In genomic region chr19:1592755-1593628, GRCh38 we compare ENCODE assay signal across 8 cellular contexts. TPM values are rescaled to one million over a fixed set of nuclear protein-coding genes. Genes with fewer than 3 reads are reported as not detected.
DNase-seq lines count a peak whose midpoint lies in the region; ATAC-seq, FAIRE-seq and TF ChIP-seq lines count a peak whose summit lies in the region.

Gene MBD3 (minus strand): TSS chr19:1592865. CDS start chr19:1592631, 234 bp downstream.

- peak within 1 kb of the TSS; percentile 100 for H3K9ac ChIP-seq in KMS-11

- H3K27ac ChIP-seq in KMS-11 = peak within 1 kb of the TSS; percentile 99
- H3K27ac ChIP-seq in naive thymus-derived CD4-positive, alpha-beta T cell (ENCODE audit: low read depth, low read length) = peak within 1 kb of the TSS; percentile 99

- POLR2A ChIA-PET in naive thymus-derived CD4-positive, alpha-beta T cell (lab: Charles Lee) = interaction anchor here (0.6 to 2.4 kb wide), 10 partner anchors 9 to 696 kb away, joined by 3 to 52 read pairs (median 6); partner anchors contain the start of genes CIRBP, PCSK4, REEP6 and TCF3

- peak within 1 kb of the TSS; percentile 79 to 95 (median 91) for H3K27ac Mint-ChIP-seq in naive thymus-derived CD4-positive, alpha-beta T cell
- H3K27ac Mint-ChIP-seq in stimulated activated memory B cell treated with anti-CD40 and anti-IgM and Interleukin-4, amounts not matched to agents 10 μg/mL and 1 μg/mL and 100 μg/mL, for 72 hours = peak within 1 kb of the TSS; percentile 92

- no peaks in the 10 kb centered on the region for H4K20me1 ChIP-seq in KMS-11 (ENCODE audit: insufficient read depth)

- H3K4me1 ChIP-seq in KMS-11 (ENCODE audit: low read depth, poor library complexity, severe bottlenecking) = peaks cover 20% of the 10 kb centered on the region
- peaks cover 10 to 16% of the 10 kb centered on the region in 2 donors for H3K4me1 ChIP-seq in naive thymus-derived CD4-positive, alpha-beta T cell (ENCODE audit: control insufficient read depth in 2 of 2, insufficient read depth in 2 of 2, low read length in 2 of 2)

- H3K36me3 ChIP-seq in KMS-11 (ENCODE audit: insufficient read depth) = no peaks in the 10 kb centered on the region
- peaks cover 0 to 21% (median 4%) of the 10 kb centered on the region in 3 experiments for H3K36me3 ChIP-seq in naive thymus-derived CD4-positive, alpha-beta T cell (ENCODE audit: control insufficient read depth in 2 of 3, insufficient read depth in 3 of 3, low read length in 3 of 3)

- H3K79me2 ChIP-seq in KMS-11 (ENCODE audit: insufficient read depth, low read depth) = peaks cover 41% of the 10 kb centered on the region

- peak within 1 kb of the TSS; percentile 78 for H2AFZ ChIP-seq in KMS-11 (ENCODE audit: low read depth)

- no peak for TF ChIP-seq CTCF in KMS-11 (conservative IDR thresholded peaks at IDR 0.05; ENCODE audit: low read depth, low read length)

- peak within 1 kb of the TSS; percentile 56 for H3K4me3 ChIP-seq in KMS-11 (IDR thresholded peaks at IDR 0.05; ENCODE audit: insufficient read depth, low read depth, low read length)
- peak within 1 kb of the TSS; percentile 86 for H3K4me3 ChIP-seq in naive thymus-derived CD4-positive, alpha-beta T cell (ENCODE audit: low read length)

- H3K4me1 Mint-ChIP-seq in naive thymus-derived CD4-positive, alpha-beta T cell = peaks cover 8 to 22% (median 14%) of the 10 kb centered on the region in 7 donors
- peaks cover 43% of the 10 kb centered on the region for H3K4me1 Mint-ChIP-seq in stimulated activated memory B cell treated with anti-CD40 and anti-IgM and Interleukin-4, amounts not matched to agents 10 μg/mL and 1 μg/mL and 100 μg/mL, for 72 hours

- no peaks in the 10 kb centered on the region for H3K27me3 Mint-ChIP-seq in naive thymus-derived CD4-positive, alpha-beta T cell
- H3K27me3 Mint-ChIP-seq in stimulated activated memory B cell treated with anti-CD40 and anti-IgM and Interleukin-4, amounts not matched to agents 10 μg/mL and 1 μg/mL and 100 μg/mL, for 72 hours = no peaks in the 10 kb centered on the region

- H3K4me2 ChIP-seq in KMS-11 = peak within 1 kb of the TSS; percentile 82

- intact Hi-C loops in naive thymus-derived CD4-positive, alpha-beta T cell (cut with micrococcal nuclease) = loop anchor here (1.0 to 5.0 kb wide), 8 partner anchors 12 to 316 kb away; partner anchors contain the start of genes DAZAP1 (in 2 of the 2), UQCR11 (in 2 of the 2), FAM174C (in 1 of the 2) and MEX3D (in 1 of the 2)

- peak within 1 kb of the TSS; percentile 84 to 92 (median 90) for H3K4me3 Mint-ChIP-seq in naive thymus-derived CD4-positive, alpha-beta T cell
- peak within 1 kb of the TSS; percentile 92 for H3K4me3 Mint-ChIP-seq in stimulated activated memory B cell treated with anti-CD40 and anti-IgM and Interleukin-4, amounts not matched to agents 10 μg/mL and 1 μg/mL and 100 μg/mL, for 72 hours

- H3K27me3 ChIP-seq in KMS-11 (ENCODE audit: insufficient read depth, low read depth) = no peaks in the 10 kb centered on the region
- H3K27me3 ChIP-seq in naive thymus-derived CD4-positive, alpha-beta T cell (ENCODE audit: control insufficient read depth in 2 of 2, insufficient read depth in 2 of 2, low read length in 2 of 2) = no peaks in the 10 kb centered on the region

- CTCF ChIA-PET in naive thymus-derived CD4-positive, alpha-beta T cell (lab: Charles Lee) = interaction anchor here (1.0 to 1.3 kb wide), 2 partner anchors 11 to 16 kb away, joined by 3 read pairs; no protein-coding TSS in a partner anchor

- H3K9me3 Mint-ChIP-seq in naive thymus-derived CD4-positive, alpha-beta T cell = no peaks in the 10 kb centered on the region
- no peaks in the 10 kb centered on the region for H3K9me3 Mint-ChIP-seq in stimulated activated memory B cell treated with anti-CD40 and anti-IgM and Interleukin-4, amounts not matched to agents 10 μg/mL and 1 μg/mL and 100 μg/mL, for 72 hours

- DNase-seq in DMS153 treated with DMSO at 0.1 percent for 48 hours (lab: John Stamatoyannopoulos, UW; ENCODE audit: unreplicated experiment) (peak; percentile 28), RCC 7860 (ENCODE audit: low spot score) (peak; percentile 91), activated T-helper 1 cell treated with Interleukin-2 at 50 U/mL for 16 hours (ENCODE audit: low read depth) (peak; percentile 86), fibroblast of gingiva (ENCODE audit: low read depth) (peak; percentile 93)
- DNase-seq in naive thymus-derived CD4-positive, alpha-beta T cell = peak; percentile 81 to 92 (median 88)

- no peaks in the 10 kb centered on the region for H3K9me3 ChIP-seq in naive thymus-derived CD4-positive, alpha-beta T cell (ENCODE audit: control insufficient read depth in 2 of 3, low read length in 3 of 3)

- peak; percentile 50 for ATAC-seq in GM21723 (IDR thresholded peaks at IDR 0.05; ENCODE audit: unreplicated experiment)
- peak; percentile 92 for ATAC-seq in naive thymus-derived CD4-positive, alpha-beta T cell
- peak; percentile 92 for ATAC-seq in stimulated activated memory B cell treated with anti-CD40 and anti-IgM and Interleukin-4, amounts not matched to agents 10 μg/mL and 1 μg/mL and 100 μg/mL, for 72 hours

- FAIRE-seq in RCC 7860 (lab: Jason Lieb, UNC) = no peak

- peaks cover 0 to 9% (median 0%) of the 10 kb centered on the region in 5 donors for H3K36me3 Mint-ChIP-seq in naive thymus-derived CD4-positive, alpha-beta T cell
- peaks cover 21% of the 10 kb centered on the region for H3K36me3 Mint-ChIP-seq in stimulated activated memory B cell treated with anti-CD40 and anti-IgM and Interleukin-4, amounts not matched to agents 10 μg/mL and 1 μg/mL and 100 μg/mL, for 72 hours

RNA-seq across cellular contexts. Expression of gene MBD3, which starts in this region (rescaled TPM):
- total RNA-seq in naive thymus-derived CD4-positive, alpha-beta T cell = 10 to 100 TPM; 50.1 to 87.8 (median 64.6) TPM
- 10 to 100 TPM in 1 of 2 donors, 1 to 10 TPM in 1; 9.1 to 23.1 TPM for polyA plus RNA-seq in naive thymus-derived CD4-positive, alpha-beta T cell

Comparison
In these comparisons a context has a peak if more than half of its experiments do, and no peak if none do; other contexts are left out.
1. Peak in every context shown above with its lines: DNase-seq, ATAC-seq, H3K4me3 ChIP-seq and H3K27ac ChIP-seq.
2. DNase-seq: peak in every context shown above with its lines; median percentile 93 in fibroblast of gingiva; 91 in RCC 7860; 88 in naive thymus-derived CD4-positive, alpha-beta T cell; 86 in activated T-helper 1 cell treated with Interleukin-2 at 50 U/mL for 16 hours; 28 in DMS153 treated with DMSO at 0.1 percent for 48 hours.